Comparison of ENCODE assay signal across 10 cellular contexts in genomic region chr4:10096976-10097330, GRCh38. TPM values are rescaled to one million over a fixed set of nuclear protein-coding genes. Genes with fewer than 3 reads are reported as not detected.
DNase-seq lines count a peak whose midpoint lies in the region; ATAC-seq and TF ChIP-seq lines count a peak whose summit lies in the region.
"Had no signal": no experiment of that assay in that cellular context is flagged by ENCODE, and none has a peak within 500 bp of the region (broad histone marks: within the 10 kb centered on the region; RNA-seq: fewer than 3 reads in every experiment).

No MANE protein-coding gene starts in this region.

- no peaks in the 10 kb centered on the region for H3K9me3 ChIP-seq in fibroblast of lung (ENCODE audit: control insufficient read depth, insufficient read depth, low read depth, low read length)

- H3K27ac ChIP-seq in fibroblast of lung (ENCODE audit: insufficient read depth, low read length), result peak overlapping the region; percentile 83

- H3K4me2 ChIP-seq in fibroblast of lung (ENCODE audit: extremely low read depth, insufficient read depth, low read length), result peak overlapping the region; percentile 56

- CTCF ChIA-PET in activated CD8-positive, alpha-beta T cell treated with anti-CD3 and anti-CD28 coated beads, Interleukin-2, amount 10 ng/mL, durations not matched to agents 7 days and 5 days (lab: Charles Lee), result interaction anchor here (1.3 to 3.2 kb wide), 2 partner anchors 14 to 21 kb away, joined by 4 to 16 read pairs; no protein-coding TSS in a partner anchor

- H3K9ac ChIP-seq in fibroblast of lung (ENCODE audit: insufficient read depth, low read length), result no peak overlapping the region

- POLR2A ChIA-PET in activated CD8-positive, alpha-beta T cell treated with anti-CD3 and anti-CD28 coated beads, Interleukin-2, amount 10 ng/mL, durations not matched to agents 7 days and 5 days (lab: Charles Lee), result interaction anchor here (0.9 to 4.5 kb wide), 5 partner anchors 7 to 20 kb away, joined by 3 to 48 read pairs (median 6); partner anchors contain the start of gene WDR1

- H3K27ac Mint-ChIP-seq in HFFc6, result peak overlapping the region; percentile 98
- peak overlapping the region; percentile 91 for H3K27ac Mint-ChIP-seq in activated CD8-positive, alpha-beta T cell treated with anti-CD3 and anti-CD28 coated beads, Interleukin-2, amount 10 ng/mL, durations not matched to agents 7 days and 5 days
- peak overlapping the region; percentile 98 for H3K27ac Mint-ChIP-seq in stimulated activated effector memory CD8-positive, alpha-beta T cell treated with anti-CD3 and anti-CD28 coated beads, Interleukin-12 subunit alpha, Interleukin-12 subunit beta, amount 100 ng/mL, for 72 hours

- TF ChIP-seq CTCF in HFFc6 (IDR thresholded peaks at IDR 0.05) (no peak), fibroblast of lung (conservative IDR thresholded peaks at IDR 0.05 in 1 of 2, IDR thresholded peaks at IDR 0.05 in 1 of 2; ENCODE audit: low read depth in 1 of 2, low read length in 2 of 2) (no peak)

- DNase-seq in HFFc6 (no peak), fibroblast of lung (ENCODE audit: low read depth in 2 of 2) (no peak), occipital lobe (lab: John Stamatoyannopoulos, UW) (no peak), NCI-H2081 (lab: John Stamatoyannopoulos, UW) (no peak)
- no peak for DNase-seq in activated CD8-positive, alpha-beta T cell treated with anti-CD3 and anti-CD28 coated beads, Interleukin-2, amount 10 ng/mL, durations not matched to agents 7 days and 5 days
- DNase-seq in stimulated activated effector memory CD8-positive, alpha-beta T cell treated with anti-CD3 and anti-CD28 coated beads, Interleukin-12 subunit alpha, Interleukin-12 subunit beta, amount 100 ng/mL, for 72 hours (ENCODE audit: low spot score in 2 of 2), result no peak
- DNase-seq: NCI-H2227 treated with DMSO at 0.1 percent for 48 hours; stimulated activated CD4-positive, alpha-beta T cell treated with anti-CD3 and anti-CD28 coated beads, Interleukin-1b, Interleukin-23, amount 100 ng/mL, for 48 hours had no signal

- H3K9me3 Mint-ChIP-seq in HFFc6, result no peaks in the 10 kb centered on the region
- H3K9me3 Mint-ChIP-seq in activated CD8-positive, alpha-beta T cell treated with anti-CD3 and anti-CD28 coated beads, Interleukin-2, amount 10 ng/mL, durations not matched to agents 7 days and 5 days (ENCODE audit: insufficient read depth), result no peaks in the 10 kb centered on the region
- no peaks in the 10 kb centered on the region for H3K9me3 Mint-ChIP-seq in stimulated activated effector memory CD8-positive, alpha-beta T cell treated with anti-CD3 and anti-CD28 coated beads, Interleukin-12 subunit alpha, Interleukin-12 subunit beta, amount 100 ng/mL, for 72 hours

- H3K27me3 ChIP-seq in fibroblast of lung (ENCODE audit: control insufficient read depth, insufficient read depth, low read length), result no peaks in the 10 kb centered on the region

- peaks cover 58% of the 10 kb centered on the region for H3K36me3 ChIP-seq in fibroblast of lung (ENCODE audit: control insufficient read depth, insufficient read depth, low read length)

- peaks cover 70% of the 10 kb centered on the region for H3K36me3 Mint-ChIP-seq in HFFc6 (ENCODE audit: low read depth)
- peaks cover 95% of the 10 kb centered on the region for H3K36me3 Mint-ChIP-seq in activated CD8-positive, alpha-beta T cell treated with anti-CD3 and anti-CD28 coated beads, Interleukin-2, amount 10 ng/mL, durations not matched to agents 7 days and 5 days (ENCODE audit: low read depth)
- H3K36me3 Mint-ChIP-seq in stimulated activated effector memory CD8-positive, alpha-beta T cell treated with anti-CD3 and anti-CD28 coated beads, Interleukin-12 subunit alpha, Interleukin-12 subunit beta, amount 100 ng/mL, for 72 hours, result peaks cover 100% of the 10 kb centered on the region

- H3K4me3 ChIP-seq in fibroblast of lung (replicated peaks in 1 of 4; ENCODE audit: control extremely low read depth in 1 of 4, insufficient read depth in 1 of 4, low read depth in 3 of 4, low read length in 4 of 4), result no peak overlapping the region

- H4K20me1 ChIP-seq in fibroblast of lung (ENCODE audit: control insufficient read depth, extremely low read depth, insufficient read depth, low read length), result no peaks in the 10 kb centered on the region

- H3K27me3 Mint-ChIP-seq in HFFc6 (ENCODE audit: insufficient read depth), result peaks cover 23% of the 10 kb centered on the region
- no peaks in the 10 kb centered on the region for H3K27me3 Mint-ChIP-seq in activated CD8-positive, alpha-beta T cell treated with anti-CD3 and anti-CD28 coated beads, Interleukin-2, amount 10 ng/mL, durations not matched to agents 7 days and 5 days (ENCODE audit: low read depth)

- H3K79me2 ChIP-seq in fibroblast of lung (ENCODE audit: control insufficient read depth, insufficient read depth, low read length), result peaks cover 87% of the 10 kb centered on the region

- H3K4me1 Mint-ChIP-seq in HFFc6 (ENCODE audit: low read depth), result peaks cover 99% of the 10 kb centered on the region
- H3K4me1 Mint-ChIP-seq in activated CD8-positive, alpha-beta T cell treated with anti-CD3 and anti-CD28 coated beads, Interleukin-2, amount 10 ng/mL, durations not matched to agents 7 days and 5 days (ENCODE audit: low read depth), result peaks cover 100% of the 10 kb centered on the region
- H3K4me1 Mint-ChIP-seq in stimulated activated effector memory CD8-positive, alpha-beta T cell treated with anti-CD3 and anti-CD28 coated beads, Interleukin-12 subunit alpha, Interleukin-12 subunit beta, amount 100 ng/mL, for 72 hours, result peaks cover 100% of the 10 kb centered on the region

- ATAC-seq in activated CD8-positive, alpha-beta T cell treated with anti-CD3 and anti-CD28 coated beads, Interleukin-2, amount 10 ng/mL, durations not matched to agents 7 days and 5 days, result no peak
- no peak for ATAC-seq in stimulated activated effector memory CD8-positive, alpha-beta T cell treated with anti-CD3 and anti-CD28 coated beads, Interleukin-12 subunit alpha, Interleukin-12 subunit beta, amount 100 ng/mL, for 72 hours
- ATAC-seq in HG02840 (IDR thresholded peaks at IDR 0.05; ENCODE audit: low FRiP score, unreplicated experiment) (no peak), GM18870 (IDR thresholded peaks at IDR 0.05; ENCODE audit: unreplicated experiment) (no peak)

- H2AFZ ChIP-seq in fibroblast of lung (ENCODE audit: low read length), result no peak overlapping the region

- peak overlapping the region; percentile 69 for H3K4me3 Mint-ChIP-seq in HFFc6
- H3K4me3 Mint-ChIP-seq in activated CD8-positive, alpha-beta T cell treated with anti-CD3 and anti-CD28 coated beads, Interleukin-2, amount 10 ng/mL, durations not matched to agents 7 days and 5 days, result peak overlapping the region; percentile 58
- peak overlapping the region; percentile 83 for H3K4me3 Mint-ChIP-seq in stimulated activated effector memory CD8-positive, alpha-beta T cell treated with anti-CD3 and anti-CD28 coated beads, Interleukin-12 subunit alpha, Interleukin-12 subunit beta, amount 100 ng/mL, for 72 hours

- H3K4me1 ChIP-seq in fibroblast of lung (ENCODE audit: control insufficient read depth, extremely low read depth, insufficient read depth, low read length), result peaks cover 57% of the 10 kb centered on the region

RNA-seq across cellular contexts. Expression of gene WDR1, which starts 19.6 kb away (rescaled TPM):
- 100 to 1,000 TPM; 720 to 838 (median 782) TPM for total RNA-seq in HFFc6 (2021; fragmentation: NEBNext Ultra II Directional; extraction: Animal tissue kit (Norgen Biotek cat#: 25700))
- total RNA-seq in activated CD8-positive, alpha-beta T cell treated with anti-CD3 and anti-CD28 coated beads, Interleukin-2, amount 10 ng/mL, durations not matched to agents 7 days and 5 days, result 100 to 1,000 TPM; 516 to 550 TPM
- total RNA-seq in fibroblast of lung (265 and 331 TPM in 2 replicates), occipital lobe (75.5 TPM)
- polyA plus RNA-seq in fibroblast of lung, result 720 and 751 TPM in 2 replicates
- polyA plus RNA-seq in fibroblast of lung (2012), result 657 and 688 TPM in 2 replicates
- polyA minus RNA-seq in fibroblast of lung (ENCODE audit: low replicate concordance), result 995 and 1,193 TPM in 2 replicates
